In genomic region chr12:867905-868304, GRCh38 we compare ENCODE assay signal across 21 cellular contexts.
"Had no signal": no experiment of that assay in that cellular context is flagged by ENCODE, and none has a peak within 500 bp of the region (broad histone marks: within the 10 kb centered on the region; RNA-seq: fewer than 3 reads in every experiment).

No MANE protein-coding gene starts in this region.

- H3K4me3 ChIP-seq: left lung, ovary, SK-N-MC, spleen, tibial nerve, uterus had no signal

- H3K27me3 Mint-ChIP-seq: activated CD4-positive, alpha-beta memory T cell treated with anti-CD3 and anti-CD28 coated beads, Interleukin-2, amount 10 ng/mL, durations not matched to agents 7 days and 5 days; activated CD8-positive, alpha-beta memory T cell treated with anti-CD3 and anti-CD28 coated beads, Interleukin-2, amount 10 ng/mL, durations not matched to agents 7 days and 5 days; effector memory CD8-positive, alpha-beta T cell; naive thymus-derived CD4-positive, alpha-beta T cell had no signal

- H3K27me3 ChIP-seq: left lung, ovary, spleen, tibial nerve, uterus had no signal

- H3K9me3 Mint-ChIP-seq: activated CD4-positive, alpha-beta memory T cell treated with anti-CD3 and anti-CD28 coated beads, Interleukin-2, amount 10 ng/mL, durations not matched to agents 7 days and 5 days; effector memory CD8-positive, alpha-beta T cell; naive thymus-derived CD4-positive, alpha-beta T cell; WTC11 had no signal

- H3K4me1 ChIP-seq: left lung, tibial nerve, uterus had no signal

- H3K27ac Mint-ChIP-seq: activated CD4-positive, alpha-beta memory T cell treated with anti-CD3 and anti-CD28 coated beads, Interleukin-2, amount 10 ng/mL, durations not matched to agents 7 days and 5 days; activated CD8-positive, alpha-beta memory T cell treated with anti-CD3 and anti-CD28 coated beads, Interleukin-2, amount 10 ng/mL, durations not matched to agents 7 days and 5 days; WTC11 had no signal

- H3K27ac ChIP-seq: epithelial cell of prostate, left lung, ovary, SK-N-MC, spleen, tibial nerve, uterus had no signal

- ATAC-seq: activated CD8-positive, alpha-beta memory T cell treated with anti-CD3 and anti-CD28 coated beads, Interleukin-2, amount 10 ng/mL, durations not matched to agents 7 days and 5 days; effector memory CD8-positive, alpha-beta T cell; left lung; naive thymus-derived CD4-positive, alpha-beta T cell had no signal

- DNase-seq: activated CD4-positive, alpha-beta memory T cell treated with anti-CD3 and anti-CD28 coated beads, Interleukin-2, amount 10 ng/mL, durations not matched to agents 7 days and 5 days; activated CD4-positive, alpha-beta T cell treated with anti-CD3 and anti-CD28 coated beads for 4 hours; activated CD8-positive, alpha-beta memory T cell treated with anti-CD3 and anti-CD28 coated beads, Interleukin-2, amount 10 ng/mL, durations not matched to agents 7 days and 5 days; activated effector memory CD4-positive, alpha-beta T cell treated with Interleukin-2 at 50 U/mL for 16 hours; activated naive CD4-positive, alpha-beta T cell treated with anti-CD3 and anti-CD28 coated beads, Interleukin-2, amount 50 U/mL, for 16 hours; effector memory CD8-positive, alpha-beta T cell; foreskin fibroblast; glutamatergic neuron; hypothalamus; left lung; mesenchymal stem cell; naive thymus-derived CD4-positive, alpha-beta T cell; ovary; spleen; stimulated activated CD4-positive, alpha-beta T cell treated with anti-CD3 and anti-CD28 coated beads, Interleukin-4, amount 100 ng/mL, for 4 hours; stimulated activated naive CD4-positive, alpha-beta T cell; uterus had no signal

- H3K36me3 ChIP-seq: ovary, uterus had no signal

- H3K4me1 Mint-ChIP-seq: activated CD4-positive, alpha-beta memory T cell treated with anti-CD3 and anti-CD28 coated beads, Interleukin-2, amount 10 ng/mL, durations not matched to agents 7 days and 5 days; WTC11 had no signal

- H3K9me3 ChIP-seq: left lung, ovary, spleen, tibial nerve, uterus had no signal

- H3K4me3 Mint-ChIP-seq: activated CD4-positive, alpha-beta memory T cell treated with anti-CD3 and anti-CD28 coated beads, Interleukin-2, amount 10 ng/mL, durations not matched to agents 7 days and 5 days; activated CD8-positive, alpha-beta memory T cell treated with anti-CD3 and anti-CD28 coated beads, Interleukin-2, amount 10 ng/mL, durations not matched to agents 7 days and 5 days; effector memory CD8-positive, alpha-beta T cell; naive thymus-derived CD4-positive, alpha-beta T cell; WTC11 had no signal
